In genomic region chr1:59220356-59220755, GRCh38 we compare ENCODE assay signal across 27 cellular contexts.
A peak's percentile ranks its signal among the peaks of the same experiment; 100 is the strongest.
DNase-seq lines count a peak whose midpoint lies in the region; ATAC-seq, FAIRE-seq and TF ChIP-seq lines count a peak whose summit lies in the region.
"Had no signal": no experiment of that assay in that cellular context is flagged by ENCODE, and none has a peak within 500 bp of the region (broad histone marks: within the 10 kb centered on the region; RNA-seq: fewer than 3 reads in every experiment).

No MANE protein-coding gene starts in this region.

- H3K9me3 ChIP-seq in Karpas-422 (ENCODE audit: low read length) = no peaks in the 10 kb centered on the region
- H3K9me3 ChIP-seq: mucosa of descending colon, right atrium auricular region had no signal

- no peaks in the 10 kb centered on the region for H3K36me3 ChIP-seq in Karpas-422 (ENCODE audit: insufficient read depth, low read length)
- H3K36me3 ChIP-seq: right atrium auricular region, SJSA1, WERI-Rb-1 had no signal

- no peaks in the 10 kb centered on the region for H3K79me2 ChIP-seq in Karpas-422 (ENCODE audit: low read length)
- H3K79me2 ChIP-seq: hepatocyte had no signal

- intact Hi-C loops in posterior cingulate gyrus (cut with DNase I) = no loop called here

- TF ChIP-seq POLR2A in GM12891 (IDR thresholded peaks at IDR 0.05; ENCODE audit: low read depth, low read length) = no peak

- H3K4me3 ChIP-seq in Karpas-422 (ENCODE audit: low read length) = no peak overlapping the region
- H3K4me3 ChIP-seq: hepatocyte, K562, mucosa of descending colon, right atrium auricular region, SJSA1 had no signal

- H3K4me1 ChIP-seq in Karpas-422 (ENCODE audit: low read length) = no peaks in the 10 kb centered on the region
- H3K4me1 ChIP-seq: right atrium auricular region, SJSA1 had no signal

- H3K4me2 ChIP-seq in Karpas-422 (ENCODE audit: low read depth, low read length, poor library complexity, severe bottlenecking) = no peak overlapping the region
- H3K4me2 ChIP-seq: hepatocyte had no signal

- H3K9ac ChIP-seq in Karpas-422 (ENCODE audit: low read length) = no peak overlapping the region

- no peaks in the 10 kb centered on the region for H3K27me3 ChIP-seq in Karpas-422 (ENCODE audit: low read length)
- H3K27me3 ChIP-seq: hepatocyte, right atrium auricular region, SJSA1 had no signal

- DNase-seq in AML-193 (lab: John Stamatoyannopoulos, UW) (peak; percentile 71 to 81), Karpas-422 (peak; percentile 28), SHP77 (lab: John Stamatoyannopoulos, UW) (peak; percentile 47 to 51), myocyte (ENCODE audit: low read depth) (peak; percentile 81), NCI-H1694 treated with DMSO at 0.1 percent for 48 hours (lab: John Stamatoyannopoulos, UW) (no peak), posterior cingulate gyrus (no peak), GM12891 (ENCODE audit: insufficient read length, low spot score) (no peak)
- DNase-seq: activated CD4-positive, alpha-beta memory T cell treated with anti-CD3 and anti-CD28 coated beads, Interleukin-2, amount 10 ng/mL, durations not matched to agents 7 days and 5 days; activated gamma-delta T cell treated with Interleukin-2 at 50 U/mL for 16 hours; activated T-cell treated with anti-CD3 and anti-CD28 coated beads for 4 hours; foreskin fibroblast; mucosa of descending colon; NCI-H1105 treated with DMSO at 0.1 percent for 48 hours; NCI-H2107; NCI-H524; PC-3; stimulated activated CD4-positive, alpha-beta T cell treated with anti-CD3 and anti-CD28 coated beads, Interleukin-15, amount 100 ng/mL, for 24 hours; T-helper 2 cell; WERI-Rb-1 had no signal

- H3K9me2 ChIP-seq in Karpas-422 (replicated peaks; ENCODE audit: insufficient read depth, low read length) = no peaks in the 10 kb centered on the region

- ATAC-seq in GM21619 (IDR thresholded peaks at IDR 0.05; ENCODE audit: unreplicated experiment) = no peak
- ATAC-seq: K562, mucosa of descending colon, PC-3 had no signal

- no peak for FAIRE-seq in GM12891 (lab: Jason Lieb, UNC)
- FAIRE-seq: H1, K562 had no signal

- H2AFZ ChIP-seq in Karpas-422 (ENCODE audit: low read length) = no peak overlapping the region
- H2AFZ ChIP-seq: hepatocyte had no signal

- no peaks in the 10 kb centered on the region for H4K20me1 ChIP-seq in Karpas-422 (ENCODE audit: insufficient read depth, low read depth, low read length)

- H3K27ac ChIP-seq in Karpas-422 (ENCODE audit: low read length) = no peak overlapping the region
- H3K27ac ChIP-seq: C4-2B, epithelial cell of prostate, hepatocyte, right atrium auricular region, SJSA1, WERI-Rb-1 had no signal

TF ChIP-seq in GM12891, 5 proteins besides CTCF, POLR2A, EP300 and RAD21:
- no peak for TF ChIP-seq SPI1 (IDR thresholded peaks at IDR 0.05; ENCODE audit: low read depth, low read length)

Comparison
In these comparisons a context has a peak if more than half of its experiments do, and no peak if none do; other contexts are left out.
1. DNase-seq: peak in AML-193 (2 of 2), Karpas-422 (single experiment), SHP77 (2 of 2) and myocyte (single experiment); none in NCI-H1694 treated with DMSO at 0.1 percent for 48 hours (single experiment), posterior cingulate gyrus (0 of 10) and GM12891 (single experiment).